Comparison of ENCODE assay signal across 10 cellular contexts in genomic region chr19:49031642-49032301, GRCh38. TPM values are rescaled to one million over a fixed set of nuclear protein-coding genes. Genes with fewer than 3 reads are reported as not detected.
DNase-seq lines count a peak whose midpoint lies in the region; ATAC-seq and TF ChIP-seq lines count a peak whose summit lies in the region.
"Not testable (repeated sequence)": the region's sequence is repeated elsewhere in the genome, so short reads cannot be mapped to it uniquely, and the experiment has no call there.
"Had no signal": no experiment of that assay in that cellular context is flagged by ENCODE, and none has a peak within 500 bp of the region (broad histone marks: within the 10 kb centered on the region; RNA-seq: fewer than 3 reads in every experiment).

Gene CGB2 (plus strand): TSS chr19:49031890. CDS start chr19:49032096, 206 bp downstream.

- H3F3A ChIP-seq in Loucy (ENCODE audit: low read depth) = not testable (repeated sequence)

- not testable (repeated sequence) for H3K27me3 ChIP-seq in Loucy (ENCODE audit: insufficient read depth, low read length, poor library complexity, severe bottlenecking)

- not testable (repeated sequence) for H2AFZ ChIP-seq in Loucy (ENCODE audit: low read length)

- not testable (repeated sequence) for H3K9me2 ChIP-seq in Loucy (replicated peaks; ENCODE audit: low read depth, low read length)

- H3K79me2 ChIP-seq in Loucy (ENCODE audit: insufficient read depth, low read length) = not testable (repeated sequence)

- H3K36me3 Mint-ChIP-seq in activated naive CD8-positive, alpha-beta T cell treated with anti-CD3 and anti-CD28 coated beads for 36 hours = not testable (repeated sequence)

- not testable (repeated sequence) for H3K36me3 ChIP-seq in Loucy (ENCODE audit: insufficient read depth, low read length)

- H3K4me3 Mint-ChIP-seq in activated naive CD8-positive, alpha-beta T cell treated with anti-CD3 and anti-CD28 coated beads for 36 hours = peak within 1 kb of the TSS; percentile 19
- H3K4me3 Mint-ChIP-seq in stimulated activated naive CD8-positive, alpha-beta T cell treated with anti-CD3 and anti-CD28 coated beads, Interleukin-15, amount 100 ng/mL, for 72 hours = peak within 1 kb of the TSS; percentile 75 to 82

- TF ChIP-seq CTCF in Loucy (conservative IDR thresholded peaks at IDR 0.05; ENCODE audit: low read length) = peak; percentile 56
- TF ChIP-seq CTCF in fibroblast of villous mesenchyme (IDR thresholded peaks at IDR 0.05; ENCODE audit: insufficient read depth, low read depth, low read length) = peak; percentile 34

- H3K4me1 ChIP-seq in Loucy (ENCODE audit: insufficient read depth, low read length, poor library complexity, severe bottlenecking) = not testable (repeated sequence)

- not testable (repeated sequence) for H3K9me3 Mint-ChIP-seq in activated naive CD8-positive, alpha-beta T cell treated with anti-CD3 and anti-CD28 coated beads for 36 hours; stimulated activated naive CD8-positive, alpha-beta T cell treated with anti-CD3 and anti-CD28 coated beads, Interleukin-15, amount 100 ng/mL, for 72 hours

- H3K27ac Mint-ChIP-seq in activated naive CD8-positive, alpha-beta T cell treated with anti-CD3 and anti-CD28 coated beads for 36 hours = peak within 1 kb of the TSS; percentile 68
- peak within 1 kb of the TSS; percentile 88 to 100 for H3K27ac Mint-ChIP-seq in stimulated activated naive CD8-positive, alpha-beta T cell treated with anti-CD3 and anti-CD28 coated beads, Interleukin-15, amount 100 ng/mL, for 72 hours

- not testable (repeated sequence) for H4K20me1 ChIP-seq in Loucy (ENCODE audit: insufficient read depth, low read length, poor library complexity, severe bottlenecking)

- not testable (repeated sequence) for H3K4me3 ChIP-seq in Loucy (ENCODE audit: low read length, poor library complexity, severe bottlenecking); fibroblast of villous mesenchyme (ENCODE audit: low read depth, low read length)

- H3K9ac ChIP-seq in Loucy (ENCODE audit: low read depth, low read length, poor library complexity, severe bottlenecking) = not testable (repeated sequence)

- ATAC-seq in stimulated activated naive CD8-positive, alpha-beta T cell treated with anti-CD3 and anti-CD28 coated beads, Interleukin-15, amount 100 ng/mL, for 72 hours = peak; percentile 97

- peaks cover 10% of the 10 kb centered on the region for H3K27me3 Mint-ChIP-seq in activated naive CD8-positive, alpha-beta T cell treated with anti-CD3 and anti-CD28 coated beads for 36 hours
- not testable (repeated sequence) for H3K27me3 Mint-ChIP-seq in stimulated activated naive CD8-positive, alpha-beta T cell treated with anti-CD3 and anti-CD28 coated beads, Interleukin-15, amount 100 ng/mL, for 72 hours

- H3K9me3 ChIP-seq in Loucy (ENCODE audit: insufficient read depth, low read depth, low read length) = not testable (repeated sequence)

- H3K4me1 Mint-ChIP-seq in activated naive CD8-positive, alpha-beta T cell treated with anti-CD3 and anti-CD28 coated beads for 36 hours = not testable (repeated sequence)
- H3K4me1 Mint-ChIP-seq in stimulated activated naive CD8-positive, alpha-beta T cell treated with anti-CD3 and anti-CD28 coated beads, Interleukin-15, amount 100 ng/mL, for 72 hours = peaks cover 10% of the 10 kb centered on the region

- DNase-seq in DMS79 treated with DMSO at 0.1 percent for 48 hours (lab: John Stamatoyannopoulos, UW) (peak; percentile 18), OCI-M1 (lab: John Stamatoyannopoulos, UW) (peak; percentile 88), pons (ENCODE audit: low spot score) (peak; percentile 17)
- peak; percentile 43 for DNase-seq in activated CD4-positive, alpha-beta T cell treated with anti-CD3 and anti-CD28 coated beads, Interleukin-2, amount 50 U/mL, for 1 hour
- DNase-seq in activated naive CD8-positive, alpha-beta T cell treated with anti-CD3 and anti-CD28 coated beads for 36 hours = peak; percentile 78
- not testable (repeated sequence) for DNase-seq in fibroblast of villous mesenchyme (ENCODE audit: low read depth)
- DNase-seq in stimulated activated naive CD8-positive, alpha-beta T cell treated with anti-CD3 and anti-CD28 coated beads, Interleukin-15, amount 100 ng/mL, for 72 hours = peak; percentile 88 to 91

- not testable (repeated sequence) for H3K4me2 ChIP-seq in Loucy (ENCODE audit: low read depth, low read length, poor library complexity, severe bottlenecking)

RNA-seq across cellular contexts. Expression of gene CGB2, which starts in this region (rescaled TPM):
- total RNA-seq in activated naive CD8-positive, alpha-beta T cell treated with anti-CD3 and anti-CD28 coated beads for 36 hours = not detected
- not detected in 2 replicates for total RNA-seq in fibroblast of villous mesenchyme
- total RNA-seq: G401, myocyte had no signal

Comparison
In these comparisons a context has a peak if more than half of its experiments do, and no peak if none do; other contexts are left out.
1. Peak in DNase-seq in activated naive CD8-positive, alpha-beta T cell treated with anti-CD3 and anti-CD28 coated beads for 36 hours; RNA of the gene not detected or under 1 TPM.